ENCODE assay signal across 13 cellular contexts in the genomic region with DNA sequence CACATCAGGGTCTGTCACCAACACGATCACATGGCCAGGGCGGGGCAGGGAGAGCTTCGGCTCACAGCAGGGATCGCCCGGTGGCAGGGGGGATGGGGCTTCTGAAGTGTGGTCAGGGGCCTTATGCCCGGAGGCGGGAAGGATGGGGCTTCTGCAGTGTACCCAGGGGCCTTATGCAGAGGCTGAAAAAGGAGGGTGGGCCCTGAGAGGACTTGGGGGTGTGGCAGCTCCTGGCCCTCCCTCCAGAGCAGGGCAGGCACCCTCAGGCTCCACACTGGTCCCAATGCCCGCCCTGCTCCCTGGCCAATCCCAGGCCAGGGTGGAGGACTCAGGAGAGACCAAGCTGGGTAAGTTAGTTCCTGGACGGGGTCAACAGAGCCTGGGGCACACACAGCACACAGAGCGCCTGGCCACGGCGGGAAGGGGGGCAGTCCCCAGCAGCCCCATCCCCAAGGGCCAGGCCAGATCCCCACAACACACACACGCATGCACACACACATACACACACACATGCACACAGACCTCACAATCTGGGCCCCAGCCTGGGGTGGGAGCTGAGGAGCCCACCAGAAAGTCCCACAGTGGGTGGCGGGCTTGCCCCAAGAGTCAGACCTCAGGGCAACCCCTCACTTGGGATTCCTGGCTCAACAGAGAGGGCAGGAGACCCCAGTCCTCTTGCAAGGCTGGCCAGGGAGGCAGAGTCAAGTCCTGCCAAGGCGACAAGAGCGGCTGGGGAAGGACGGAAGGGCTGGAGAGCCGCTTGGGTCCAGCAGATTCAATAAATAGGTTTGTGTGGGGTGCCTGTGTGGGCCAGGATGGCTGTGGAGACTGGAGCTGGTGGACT. TPM values are rescaled to one million over a fixed set of nuclear protein-coding genes. Genes with fewer than 3 reads are reported as not detected.
DNase-seq lines count a peak whose midpoint lies in the region; ATAC-seq, FAIRE-seq and TF ChIP-seq lines count a peak whose summit lies in the region.
"Had no signal": no experiment of that assay in that cellular context is flagged by ENCODE, and none has a peak within 500 bp of the region (broad histone marks: within the 10 kb centered on the region; RNA-seq: fewer than 3 reads in every experiment).

No MANE protein-coding gene starts in this region.

- CTCF ChIA-PET in RWPE1 (lab: Yijun Ruan, JAX) = interaction anchor here (0.7 kb wide), 1 partner anchor 12 kb away, joined by 3 read pairs; no protein-coding TSS in a partner anchor

- TF ChIP-seq POLR2A in H54 (IDR thresholded peaks at IDR 0.05; ENCODE audit: low read depth, low read length) = 0 out of 2 replicates have a peak, but pooled peaks have one; percentile 17

- ATAC-seq in HG02970 (IDR thresholded peaks at IDR 0.05; ENCODE audit: low FRiP score, unreplicated experiment) = no peak

- DNase-seq in AG20443 (ENCODE audit: low spot score) (peak; percentile 29), H54 (ENCODE audit: insufficient read length, low spot score) (peak; percentile 90), RWPE1 (ENCODE audit: low spot score) (no peak), fibroblast of the aortic adventitia (ENCODE audit: low read depth) (peak; percentile 30), medulla oblongata (ENCODE audit: extremely low spot score) (no peak), NAMALWA (ENCODE audit: low spot score) (no peak)
- no peak for DNase-seq in activated CD4-positive, alpha-beta T cell treated with anti-CD3 and anti-CD28 coated beads, Interleukin-2, amount 50 U/mL, for 4 hours
- DNase-seq: CD4-positive, alpha-beta memory T cell; immature natural killer cell; naive thymus-derived CD8-positive, alpha-beta T cell; NCI-H1417 treated with DMSO at 0.1 percent for 48 hours; small intestine had no signal

- H3K27ac ChIP-seq in RWPE1 = peak overlapping the region; percentile 52

- no peak overlapping the region for H3K4me3 ChIP-seq in fibroblast of the aortic adventitia (ENCODE audit: low read depth, low read length)

- no peak for FAIRE-seq in H54 (lab: Jason Lieb, UNC)
- FAIRE-seq: small intestine had no signal

- POLR2A ChIA-PET in RWPE1 (lab: Yijun Ruan, JAX; ENCODE audit: low non-redundant PET) = interaction anchor here (0.6 to 1.0 kb wide), 2 partner anchors 44 to 208 kb away, joined by 3 to 4 read pairs; no protein-coding TSS in a partner anchor

- TF ChIP-seq CTCF in RWPE1 (conservative IDR thresholded peaks at IDR 0.05; ENCODE audit: low read depth) = no peak
- no peak for TF ChIP-seq CTCF in fibroblast of the aortic adventitia (IDR thresholded peaks at IDR 0.05; ENCODE audit: insufficient read depth, low read length)

RNA-seq across cellular contexts. Expression of gene CEND1, which starts 1.1 kb away (rescaled TPM):
- 0.65 and 1.2 TPM in 2 replicates for total RNA-seq in fibroblast of the aortic adventitia (ENCODE audit: low replicate concordance)
- total RNA-seq: naive thymus-derived CD8-positive, alpha-beta T cell had no signal

RNA-seq across cellular contexts. Expression of gene SLC25A22, which starts 7.1 kb away (rescaled TPM):
- 16.7 and 17.6 TPM in 2 replicates for total RNA-seq in fibroblast of the aortic adventitia (ENCODE audit: low replicate concordance)

RNA-seq across cellular contexts. Expression of gene GATD1, which starts 13.7 kb away (rescaled TPM):
- total RNA-seq in fibroblast of the aortic adventitia (ENCODE audit: low replicate concordance) = 40.6 and 53.4 TPM in 2 replicates

RNA-seq across cellular contexts. Expression of gene PIDD1, which starts 14.1 kb away (rescaled TPM):
- 6.3 and 8.8 TPM in 2 replicates for total RNA-seq in fibroblast of the aortic adventitia (ENCODE audit: low replicate concordance)

RNA-seq across cellular contexts. Expression of gene RPLP2, which starts 18.8 kb away (rescaled TPM):
- 99.4 and 841 TPM in 2 replicates for total RNA-seq in fibroblast of the aortic adventitia (ENCODE audit: low replicate concordance)

Comparison
In these comparisons a context has a peak if more than half of its experiments do, and no peak if none do; other contexts are left out.
1. DNase-seq: peak in AG20443 (single experiment), H54 (single experiment) and fibroblast of the aortic adventitia (single experiment); none in RWPE1 (single experiment), activated CD4-positive, alpha-beta T cell treated with anti-CD3 and anti-CD28 coated beads, Interleukin-2, amount 50 U/mL, for 4 hours (0 of 2), medulla oblongata (single experiment) and NAMALWA (single experiment).